8 cellular contexts compared by ENCODE assay signal in the genomic region with DNA sequence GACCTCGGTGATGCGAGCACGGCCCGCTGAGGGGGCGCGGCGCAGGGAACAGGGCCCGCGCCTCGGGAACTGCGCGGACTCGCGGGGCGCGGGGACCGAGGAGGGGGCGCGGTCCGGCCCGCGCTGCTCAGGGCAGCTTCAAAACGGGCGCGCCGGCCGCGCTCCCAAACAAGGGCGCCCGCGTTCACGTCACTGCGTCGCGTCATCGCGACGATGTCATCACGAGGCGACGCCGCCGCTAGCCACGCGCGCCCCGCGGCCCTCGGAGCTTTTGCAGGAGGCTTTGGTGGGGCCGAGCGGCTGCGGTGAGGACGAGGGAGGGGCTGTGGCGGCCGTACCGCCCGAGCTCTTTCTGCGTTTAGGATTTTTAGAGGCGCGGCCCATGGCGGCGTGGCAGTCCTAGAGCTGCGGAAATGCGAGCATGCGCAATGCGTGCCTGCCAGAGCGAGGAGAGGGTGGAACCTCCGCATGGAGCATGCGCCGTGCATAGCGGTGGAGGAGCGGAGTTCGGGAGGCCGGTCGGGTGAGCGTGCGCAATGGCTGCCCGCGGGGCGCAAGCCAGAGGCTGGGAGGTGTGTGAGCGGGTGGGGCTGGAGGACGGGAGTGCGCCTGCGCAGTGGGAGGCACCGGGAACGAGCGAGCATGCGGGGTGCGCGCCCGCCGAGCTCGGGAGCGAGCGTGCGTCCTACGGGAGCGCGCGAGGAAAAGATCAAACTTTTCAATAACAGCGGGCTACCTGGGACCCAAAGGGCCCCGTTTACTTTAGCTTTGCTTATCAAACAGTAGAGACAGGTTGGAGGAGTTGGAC. TPM values are rescaled to one million over a fixed set of nuclear protein-coding genes. Genes with fewer than 3 reads are reported as not detected.
DNase-seq lines count a peak whose midpoint lies in the region; ATAC-seq and TF ChIP-seq lines count a peak whose summit lies in the region.

A gene with protein sequence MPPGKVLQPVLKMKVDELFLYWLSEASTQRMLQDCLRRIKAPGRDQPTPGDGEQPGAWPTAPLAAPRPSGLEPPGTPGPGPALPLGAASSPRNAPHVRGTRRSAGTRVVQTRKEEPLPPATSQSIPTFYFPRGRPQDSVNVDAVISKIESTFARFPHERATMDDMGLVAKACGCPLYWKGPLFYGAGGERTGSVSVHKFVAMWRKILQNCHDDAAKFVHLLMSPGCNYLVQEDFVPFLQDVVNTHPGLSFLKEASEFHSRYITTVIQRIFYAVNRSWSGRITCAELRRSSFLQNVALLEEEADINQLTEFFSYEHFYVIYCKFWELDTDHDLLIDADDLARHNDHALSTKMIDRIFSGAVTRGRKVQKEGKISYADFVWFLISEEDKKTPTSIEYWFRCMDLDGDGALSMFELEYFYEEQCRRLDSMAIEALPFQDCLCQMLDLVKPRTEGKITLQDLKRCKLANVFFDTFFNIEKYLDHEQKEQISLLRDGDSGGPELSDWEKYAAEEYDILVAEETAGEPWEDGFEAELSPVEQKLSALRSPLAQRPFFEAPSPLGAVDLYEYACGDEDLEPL (minus strand): TSS at position 140 of the 808 bp plus-strand sequence. CDS start 216 bp downstream, outside the sequence.

- intact Hi-C loops in ascending aorta (cut with DNase I), result loop anchor here (1.0 to 5.0 kb wide), 5 partner anchors 69 to 1205 kb away; a partner anchor contains a TSS
- intact Hi-C loops in sigmoid colon (cut with DNase I), result loop anchor here (1.0 to 10.0 kb wide), 2 partner anchors 69 to 1208 kb away; a partner anchor contains a TSS

- TF ChIP-seq EP300 in sigmoid colon (IDR thresholded peaks at IDR 0.05), result peak in 1 of 4 donors; percentile 35

- peak within 1 kb of the TSS; percentile 72 to 92 for H3K4me3 ChIP-seq in ascending aorta
- H3K4me3 ChIP-seq in sigmoid colon, result peak within 1 kb of the TSS; percentile 61 to 92 (median 86)

- H3K36me3 ChIP-seq in ascending aorta, result no peaks in the 10 kb centered on the region
- H3K36me3 ChIP-seq in sigmoid colon, result no peaks in the 10 kb centered on the region

- 0% methylated on average over 102 of the region's 102 CpGs for WGBS in sigmoid colon, 2 donors

- DNase-seq in ascending aorta (ENCODE audit: low spot score in 2 of 2), result peak; percentile 91 to 99
- DNase-seq in hepatic stellate cell (ENCODE audit: low spot score), result peak; percentile 100
- peak; percentile 100 for DNase-seq in sigmoid colon
- no peak for DNase-seq in NCI-H187 (lab: John Stamatoyannopoulos, UW)
- DNase-seq in COLO668 (lab: John Stamatoyannopoulos, UW; ENCODE audit: unreplicated experiment), result no peak

- H3K27me3 ChIP-seq in ascending aorta (no peaks in the 10 kb centered on the region), sigmoid colon (no peaks in the 10 kb centered on the region)

- peak; percentile 91 for ATAC-seq in HG02870 (IDR thresholded peaks at IDR 0.05; ENCODE audit: unreplicated experiment)

- H3K9me3 ChIP-seq in ascending aorta (no peaks in the 10 kb centered on the region), sigmoid colon (no peaks in the 10 kb centered on the region)

- peaks cover 0 to 5% of the 10 kb centered on the region in 2 donors for H3K4me1 ChIP-seq in ascending aorta
- H3K4me1 ChIP-seq in sigmoid colon, result peaks cover 0 to 15% (median 12%) of the 10 kb centered on the region in 4 donors

- TF ChIP-seq POLR2A in GM15510 (IDR thresholded peaks at IDR 0.05; ENCODE audit: borderline replicate concordance, extremely low read depth, insufficient read length) (peak; percentile 85), Raji (IDR thresholded peaks at IDR 0.05; ENCODE audit: insufficient read depth, low read depth, low read length) (peak; percentile 83), sigmoid colon (IDR thresholded peaks at IDR 0.05) (peak in 1 of 2 donors; percentile 13)

- H3K27ac ChIP-seq in ascending aorta (peak within 1 kb of the TSS; percentile 94 to 99), sigmoid colon (peak within 1 kb of the TSS; percentile 88 to 100 (median 98))

- TF ChIP-seq CTCF in ascending aorta (IDR thresholded peaks at IDR 0.05) (no peak), sigmoid colon (IDR thresholded peaks at IDR 0.05) (no peak)

RNA-seq across cellular contexts. Expression of the gene that starts here (rescaled TPM):
- total RNA-seq in ascending aorta (43.4 TPM), sigmoid colon (10 to 100 TPM in 1 of 4 donors, 1 to 10 TPM in 3; 3.2 to 16.1 (median 6.6) TPM)
- polyA plus RNA-seq in sigmoid colon, result 10 to 100 TPM in 1 of 3 donors, 1 to 10 TPM in 2; 2.1 to 13.3 (median 5.4) TPM

Comparison
In these comparisons a context has a peak if more than half of its experiments do, and no peak if none do; other contexts are left out.
1. DNase-seq: peak in ascending aorta (2 of 2), hepatic stellate cell (single experiment) and sigmoid colon (single experiment); none in NCI-H187 (0 of 2) and COLO668 (single experiment).